ENCODE assay signal across 1 cellular context in the genomic region with DNA sequence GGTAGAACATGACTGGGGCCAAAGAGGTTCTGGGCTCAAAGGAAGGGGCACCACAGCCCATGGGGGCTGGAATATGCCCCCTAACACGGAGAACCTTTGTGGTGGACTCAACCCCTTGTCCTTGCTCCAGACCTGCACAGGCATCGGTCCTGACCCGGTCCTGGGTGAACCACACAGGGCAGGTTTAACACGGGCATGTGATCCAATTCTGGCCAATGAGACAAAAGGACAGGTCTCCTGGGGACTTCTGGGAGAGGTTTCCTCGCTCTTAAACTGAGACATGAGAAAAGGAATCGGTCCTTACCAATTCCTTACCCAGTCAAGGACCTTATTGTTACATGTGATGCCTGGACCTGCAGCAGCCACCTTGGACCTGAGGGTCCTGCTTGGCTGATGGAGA.
TF ChIP-seq lines count a peak whose summit lies in the region.

No MANE protein-coding gene starts in this region.

TF ChIP-seq in HepG2, 621 proteins besides CTCF, POLR2A, EP300 and RAD21:
- TF ChIP-seq, protein P1, sequence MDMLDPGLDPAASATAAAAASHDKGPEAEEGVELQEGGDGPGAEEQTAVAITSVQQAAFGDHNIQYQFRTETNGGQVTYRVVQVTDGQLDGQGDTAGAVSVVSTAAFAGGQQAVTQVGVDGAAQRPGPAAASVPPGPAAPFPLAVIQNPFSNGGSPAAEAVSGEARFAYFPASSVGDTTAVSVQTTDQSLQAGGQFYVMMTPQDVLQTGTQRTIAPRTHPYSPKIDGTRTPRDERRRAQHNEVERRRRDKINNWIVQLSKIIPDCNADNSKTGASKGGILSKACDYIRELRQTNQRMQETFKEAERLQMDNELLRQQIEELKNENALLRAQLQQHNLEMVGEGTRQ (IDR thresholded peaks at IDR 0.05; ENCODE audit: low read depth, low read length) = peak; percentile 61
- TF ChIP-seq, protein P1 (CRISPR knock-in tag; IDR thresholded peaks at IDR 0.05; ENCODE audit: borderline replicate concordance) = peak; percentile 45; the same call in 1 of the 2 replicates
- TF ChIP-seq DPF2 (CRISPR knock-in tag; IDR thresholded peaks at IDR 0.05; ENCODE audit: borderline replicate concordance, low read depth) (no peak), ZNF143 (CRISPR knock-in tag; IDR thresholded peaks at IDR 0.05) (peak; percentile 29; the same call in 1 of the 2 replicates)
